ENCODE assay signal across 26 cellular contexts in genomic region chr20:54458219-54458618, GRCh38. TPM values are rescaled to one million over a fixed set of nuclear protein-coding genes. Genes with fewer than 3 reads are reported as not detected.
"Had no signal": no experiment of that assay in that cellular context is flagged by ENCODE, and none has a peak within 500 bp of the region (broad histone marks: within the 10 kb centered on the region; RNA-seq: fewer than 3 reads in every experiment).

No MANE protein-coding gene starts in this region.

- H3K27ac ChIP-seq: colonic mucosa, esophagus muscularis mucosa, foreskin keratinocyte, heart right ventricle, left lung, lower lobe of right lung had no signal

- FAIRE-seq: endometrium, frontal cortex, islet of Langerhans, keratinocyte had no signal

- H3K4me1 Mint-ChIP-seq: endodermal cell; memory B cell; naive thymus-derived CD4-positive, alpha-beta T cell had no signal

- DNase-seq: colonic mucosa; cortex of kidney; effector CD8-positive, alpha-beta T cell; effector memory CD8-positive, alpha-beta T cell; endodermal cell; foreskin keratinocyte; glutamatergic neuron; head of caudate nucleus; heart right ventricle; hippocampal formation; left cardiac atrium; left lung; left ventricle myocardium superior; lower lobe of right lung; mesendoderm; midbrain; naive thymus-derived CD4-positive, alpha-beta T cell had no signal

- H3K4me3 Mint-ChIP-seq: dendritic cell treated with granulocyte-macrophage colony-stimulating factor and Interleukin-4, amounts not matched to agents 40 ng/mL and 50 ng/mL, for 4 days; effector memory CD8-positive, alpha-beta T cell; endodermal cell; memory B cell; naive thymus-derived CD4-positive, alpha-beta T cell had no signal

- H3K4me3 ChIP-seq: colonic mucosa, esophagus muscularis mucosa, heart right ventricle, left lung, lower lobe of right lung had no signal

- H3K4me1 ChIP-seq: colonic mucosa, esophagus muscularis mucosa, foreskin keratinocyte, heart right ventricle, left lung, lower lobe of right lung had no signal

- H3K36me3 Mint-ChIP-seq: memory B cell; naive thymus-derived CD4-positive, alpha-beta T cell had no signal

- ATAC-seq: effector memory CD8-positive, alpha-beta T cell; foreskin keratinocyte; heart right ventricle; left cardiac atrium; left lung; left ventricle myocardium superior; lower lobe of right lung; naive thymus-derived CD4-positive, alpha-beta T cell had no signal

- H3K27ac Mint-ChIP-seq: dendritic cell treated with granulocyte-macrophage colony-stimulating factor and Interleukin-4, amounts not matched to agents 40 ng/mL and 50 ng/mL, for 4 days; effector memory CD8-positive, alpha-beta T cell; endodermal cell; memory B cell; naive thymus-derived CD4-positive, alpha-beta T cell had no signal

- H3K27me3 ChIP-seq: colonic mucosa, esophagus muscularis mucosa, foreskin keratinocyte, heart right ventricle, left lung had no signal

- H3K27me3 Mint-ChIP-seq: dendritic cell treated with granulocyte-macrophage colony-stimulating factor and Interleukin-4, amounts not matched to agents 40 ng/mL and 50 ng/mL, for 4 days; effector memory CD8-positive, alpha-beta T cell had no signal

- H3K9me3 ChIP-seq: colonic mucosa, left lung, lower lobe of right lung had no signal

- H3K36me3 ChIP-seq: colonic mucosa, esophagus muscularis mucosa, heart right ventricle, left lung, lower lobe of right lung had no signal

RNA-seq across cellular contexts. Expression of gene DOK5, which starts 17.2 kb away (rescaled TPM):
- total RNA-seq: dermis microvascular lymphatic vessel endothelial cell, foreskin keratinocyte, mononuclear cell had no signal
- polyA plus RNA-seq: foreskin keratinocyte; keratinocyte; naive thymus-derived CD4-positive, alpha-beta T cell had no signal
